In the genomic region with DNA sequence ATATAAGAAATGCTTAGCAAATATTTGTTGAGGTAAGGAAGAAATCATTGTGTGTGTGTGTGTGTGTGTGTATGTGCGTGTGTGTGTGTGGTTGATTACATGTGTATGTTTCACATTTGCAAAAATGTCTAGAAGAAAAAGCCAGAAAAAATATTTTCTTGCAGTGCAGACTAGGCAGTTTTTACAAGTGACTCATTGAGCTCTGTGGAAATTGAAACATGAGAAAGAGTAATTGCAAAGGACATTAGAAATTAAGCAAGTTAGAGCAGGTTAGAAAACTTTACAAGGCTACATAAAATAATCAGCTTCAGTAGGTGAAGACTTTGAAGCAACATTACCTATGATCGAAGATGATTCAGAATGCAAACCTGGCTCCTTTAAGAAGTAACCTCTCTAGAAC, we compare ENCODE assay signal across 18 cellular contexts.
"Had no signal": no experiment of that assay in that cellular context is flagged by ENCODE, and none has a peak within 500 bp of the region (broad histone marks: within the 10 kb centered on the region; RNA-seq: fewer than 3 reads in every experiment).

No MANE protein-coding gene starts in this region.

- DNase-seq: activated CD4-positive, alpha-beta T cell treated with anti-CD3 and anti-CD28 coated beads for 1 hour; activated CD8-positive, alpha-beta memory T cell treated with anti-CD3 and anti-CD28 coated beads for 24 hours; activated CD8-positive, alpha-beta memory T cell treated with anti-CD3 and anti-CD28 coated beads, Interleukin-2, amount 50 U/mL, for 48 hours; activated gamma-delta T cell; activated T-cell treated with anti-CD3 and anti-CD28 coated beads, Interleukin-2, amount 50 U/mL, for 48 hours; body of pancreas; caudate nucleus; dorsolateral prefrontal cortex; endodermal cell; heart right ventricle; kidney glomerular epithelial cell; left ventricle myocardium inferior; stimulated activated naive CD8-positive, alpha-beta T cell treated with anti-CD3 and anti-CD28 coated beads, Interleukin-15, Interleukin-2, amounts not matched to agents 100 U/mL and 50 U/mL, for 24 hours; substantia nigra; T-helper 17 cell; tibial artery; WERI-Rb-1 had no signal

- H3K4me3 ChIP-seq: body of pancreas, dorsolateral prefrontal cortex, heart right ventricle, left ventricle myocardium inferior, right atrium auricular region, tibial artery had no signal

- H3K9me3 ChIP-seq: body of pancreas, right atrium auricular region, tibial artery had no signal

- ATAC-seq: body of pancreas; heart right ventricle; stimulated activated naive CD8-positive, alpha-beta T cell treated with anti-CD3 and anti-CD28 coated beads, Interleukin-15, Interleukin-2, amounts not matched to agents 100 U/mL and 50 U/mL, for 24 hours; T-helper 17 cell had no signal

- H3K4me1 ChIP-seq: body of pancreas, heart right ventricle, left ventricle myocardium inferior, right atrium auricular region, tibial artery had no signal

- H3K27me3 ChIP-seq: body of pancreas, dorsolateral prefrontal cortex, heart right ventricle, right atrium auricular region, tibial artery had no signal

- H3K36me3 ChIP-seq: heart right ventricle, left ventricle myocardium inferior, right atrium auricular region, tibial artery, WERI-Rb-1 had no signal

- H3K27ac ChIP-seq: body of pancreas, dorsolateral prefrontal cortex, heart right ventricle, left ventricle myocardium inferior, right atrium auricular region, tibial artery, WERI-Rb-1 had no signal
